Comparison of ENCODE assay signal across 8 cellular contexts in genomic region chr6:169950558-169950957, GRCh38.
DNase-seq lines count a peak whose midpoint lies in the region; ATAC-seq and TF ChIP-seq lines count a peak whose summit lies in the region.

No MANE protein-coding gene starts in this region.

- no peaks in the 10 kb centered on the region for H3K4me1 Mint-ChIP-seq in activated B cell treated with CpG ODN at 0.5 μM for 24 hours

- TF ChIP-seq CTCF in LNCaP clone FGC (IDR thresholded peaks at IDR 0.05; ENCODE audit: control insufficient read depth, extremely low read depth, insufficient read depth) (peak; percentile 74), activated B cell treated with CpG ODN at 0.5 μM for 24 hours (IDR thresholded peaks at IDR 0.05) (no peak), right lobe of liver (IDR thresholded peaks at IDR 0.05) (peak; percentile 43 to 67 (median 52))

- peak; percentile 17 for DNase-seq in DMS53 treated with DMSO at 0.1 percent for 48 hours (lab: John Stamatoyannopoulos, UW; ENCODE audit: unreplicated experiment)
- DNase-seq in LNCaP clone FGC (ENCODE audit: low read depth), result no peak
- peak; percentile 9 for DNase-seq in activated B cell treated with CpG ODN at 0.5 μM for 24 hours
- DNase-seq in right lobe of liver, result peak in 1 of 3 donors; percentile 67
- DNase-seq in T-helper 9 cell, result no peak

- no peaks in the 10 kb centered on the region for H3K27me3 Mint-ChIP-seq in activated B cell treated with CpG ODN at 0.5 μM for 24 hours

- H3K9me3 ChIP-seq in right lobe of liver, result peaks cover 0 to 4% (median 0%) of the 10 kb centered on the region in 4 donors

- ATAC-seq in activated B cell treated with CpG ODN at 0.5 μM for 24 hours (ENCODE audit: low read depth) (no peak), right lobe of liver (peak; percentile 82 to 92 (median 90)), HG02798 (IDR thresholded peaks at IDR 0.05; ENCODE audit: poor library complexity, unreplicated experiment) (no peak), HG02840 (IDR thresholded peaks at IDR 0.05; ENCODE audit: low FRiP score, unreplicated experiment) (no peak), HG02970 (IDR thresholded peaks at IDR 0.05; ENCODE audit: low FRiP score, unreplicated experiment) (no peak)

- no peaks in the 10 kb centered on the region for H3K9me3 Mint-ChIP-seq in activated B cell treated with CpG ODN at 0.5 μM for 24 hours

- 92% methylated on average over 2 of the region's 2 CpGs for WGBS in right lobe of liver (ENCODE audit: insufficient coverage, low coverage, low lambda C conversion rate, missing lambda C conversion rate)

- H3K27ac Mint-ChIP-seq in activated B cell treated with CpG ODN at 0.5 μM for 24 hours, result no peak overlapping the region

- no peaks in the 10 kb centered on the region for H3K27me3 ChIP-seq in right lobe of liver

- H3K4me3 ChIP-seq in LNCaP clone FGC (ENCODE audit: low read depth, low read length) (no peak overlapping the region), right lobe of liver (no peak overlapping the region)

- CTCF ChIA-PET in activated B cell treated with CpG ODN at 0.5 μM for 24 hours (lab: Charles Lee), result no interaction called here

- H3K4me3 Mint-ChIP-seq in activated B cell treated with CpG ODN at 0.5 μM for 24 hours, result no peak overlapping the region

- H3K36me3 Mint-ChIP-seq in activated B cell treated with CpG ODN at 0.5 μM for 24 hours (ENCODE audit: low read depth), result no peaks in the 10 kb centered on the region

- H3K4me1 ChIP-seq in right lobe of liver, result no peaks in the 10 kb centered on the region

- H3K27ac ChIP-seq in right lobe of liver, result no peak overlapping the region

- POLR2A ChIA-PET in activated B cell treated with CpG ODN at 0.5 μM for 24 hours (lab: Charles Lee), result no interaction called here

- H3K36me3 ChIP-seq in right lobe of liver, result no peaks in the 10 kb centered on the region

- TF ChIP-seq POLR2A in right lobe of liver (IDR thresholded peaks at IDR 0.05), result no peak

- intact Hi-C loops in activated B cell treated with CpG ODN at 0.5 μM for 24 hours (cut with micrococcal nuclease) (loop anchor here (2.0 to 5.0 kb wide), 2 partner anchors 342 to 582 kb away; no protein-coding TSS in a partner anchor), right lobe of liver (cut with DNase I) (no loop called here)

Comparison
In these comparisons a context has a peak if more than half of its experiments do, and no peak if none do; other contexts are left out.
1. DNase-seq: peak in DMS53 treated with DMSO at 0.1 percent for 48 hours (single experiment) and activated B cell treated with CpG ODN at 0.5 μM for 24 hours (single experiment); none in LNCaP clone FGC (single experiment) and T-helper 9 cell (single experiment).
2. ATAC-seq: peak in right lobe of liver (4 of 4); none in activated B cell treated with CpG ODN at 0.5 μM for 24 hours (single experiment), HG02798 (single experiment), HG02840 (single experiment) and HG02970 (single experiment).